Comparison of ENCODE assay signal across 11 cellular contexts in the genomic region with DNA sequence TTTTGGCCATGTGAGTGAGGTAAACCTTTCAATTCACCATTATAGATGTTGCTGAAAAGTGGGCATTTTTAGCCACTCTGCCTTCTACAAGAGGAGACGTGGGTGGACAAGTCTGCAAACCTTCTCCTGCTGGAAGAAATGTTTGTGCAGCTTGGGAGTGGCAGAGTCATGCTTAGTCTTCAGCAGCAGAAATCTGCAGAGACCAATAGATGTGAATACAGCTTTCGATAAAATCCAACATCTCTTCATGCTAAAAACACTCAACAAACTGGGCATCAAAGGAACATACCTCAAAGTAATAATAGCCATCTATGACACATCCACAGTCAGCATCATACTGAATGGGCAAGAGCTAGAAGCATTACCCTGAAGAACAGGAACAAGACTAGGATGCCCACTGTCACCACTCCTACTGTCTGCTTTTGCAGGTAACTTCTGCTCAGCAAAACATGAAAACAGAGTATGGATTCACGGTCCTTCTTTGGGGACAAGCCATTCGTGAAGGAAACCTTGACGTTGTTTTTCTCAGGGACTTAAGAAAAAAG.
DNase-seq lines count a peak whose midpoint lies in the region; ATAC-seq and FAIRE-seq lines count a peak whose summit lies in the region.
"Had no signal": no experiment of that assay in that cellular context is flagged by ENCODE, and none has a peak within 500 bp of the region (broad histone marks: within the 10 kb centered on the region; RNA-seq: fewer than 3 reads in every experiment).

No MANE protein-coding gene starts in this region.

- FAIRE-seq in RCC 7860 (lab: Jason Lieb, UNC): no peak

- peak overlapping the region in 7 of 9 donors; percentile 1 to 83 (median 65) for H3K27ac Mint-ChIP-seq in naive thymus-derived CD4-positive, alpha-beta T cell

- peaks cover 0 to 10% (median 3%) of the 10 kb centered on the region in 5 donors for H3K36me3 Mint-ChIP-seq in naive thymus-derived CD4-positive, alpha-beta T cell

- in situ Hi-C loops in HAP-1 (cut with MboI; ENCODE audit: low sequenced_read_pairs): no loop called here

- H3K36me3 ChIP-seq in naive thymus-derived CD4-positive, alpha-beta T cell (ENCODE audit: control insufficient read depth in 2 of 3, insufficient read depth in 3 of 3, low read length in 3 of 3): no peaks in the 10 kb centered on the region
- H3K36me3 ChIP-seq in HAP-1 (replicated peaks): no peaks in the 10 kb centered on the region
- H3K36me3 ChIP-seq: ascending aorta had no signal

- H3K4me3 Mint-ChIP-seq in naive thymus-derived CD4-positive, alpha-beta T cell: peak overlapping the region in 7 of 10 donors; percentile 5 to 56 (median 37)

- ATAC-seq in GM18861 (IDR thresholded peaks at IDR 0.05; ENCODE audit: unreplicated experiment) (peak; percentile 15), GM21528 (IDR thresholded peaks at IDR 0.05; ENCODE audit: low FRiP score, unreplicated experiment) (peak; percentile 27), HG03521 (IDR thresholded peaks at IDR 0.05; ENCODE audit: unreplicated experiment) (peak; percentile 10)
- ATAC-seq in naive thymus-derived CD4-positive, alpha-beta T cell: no peak

- DNase-seq in naive thymus-derived CD4-positive, alpha-beta T cell: no peak
- DNase-seq in medulla oblongata (ENCODE audit: extremely low spot score): no peak
- DNase-seq in Ammon's horn (ENCODE audit: low spot score): no peak
- no peak for DNase-seq in RCC 7860 (ENCODE audit: low spot score)
- DNase-seq in HAP-1 (ENCODE audit: low spot score in 2 of 2): no peak
- DNase-seq: H7, NCI-H1417 treated with DMSO at 0.1 percent for 48 hours had no signal

- no peak overlapping the region for H3K4me3 ChIP-seq in naive thymus-derived CD4-positive, alpha-beta T cell (ENCODE audit: low read length)
- no peak overlapping the region for H3K4me3 ChIP-seq in HAP-1
- H3K4me3 ChIP-seq: ascending aorta had no signal

- H3K9me3 ChIP-seq in naive thymus-derived CD4-positive, alpha-beta T cell (ENCODE audit: control insufficient read depth in 2 of 3, low read length in 3 of 3): no peaks in the 10 kb centered on the region
- no peaks in the 10 kb centered on the region for H3K9me3 ChIP-seq in HAP-1
- H3K9me3 ChIP-seq: ascending aorta had no signal

- CTCF ChIA-PET in naive thymus-derived CD4-positive, alpha-beta T cell (lab: Charles Lee): interaction anchor here (1.1 kb wide), 1 partner anchor 11 kb away, joined by 3 read pairs; no protein-coding TSS in a partner anchor

- intact Hi-C loops in naive thymus-derived CD4-positive, alpha-beta T cell (cut with micrococcal nuclease): loop anchor here (1.0 kb wide), 2 partner anchors 20 to 43 kb away; no protein-coding TSS in a partner anchor

- POLR2A ChIA-PET in naive thymus-derived CD4-positive, alpha-beta T cell (lab: Charles Lee): interaction anchor here (1.6 kb wide), 1 partner anchor 20 kb away, joined by 9 read pairs; no protein-coding TSS in a partner anchor

- peaks cover 15 to 35% (median 19%) of the 10 kb centered on the region in 7 donors for H3K4me1 Mint-ChIP-seq in naive thymus-derived CD4-positive, alpha-beta T cell

- no peak overlapping the region for H3K27ac ChIP-seq in naive thymus-derived CD4-positive, alpha-beta T cell (ENCODE audit: low read depth, low read length)

- peaks cover 0 to 4% of the 10 kb centered on the region in 2 donors for H3K27me3 ChIP-seq in naive thymus-derived CD4-positive, alpha-beta T cell (ENCODE audit: control insufficient read depth in 2 of 2, insufficient read depth in 2 of 2, low read length in 2 of 2)
- no peaks in the 10 kb centered on the region for H3K27me3 ChIP-seq in HAP-1 (ENCODE audit: low read depth)
- H3K27me3 ChIP-seq: ascending aorta had no signal

- H3K4me1 ChIP-seq in naive thymus-derived CD4-positive, alpha-beta T cell (ENCODE audit: control insufficient read depth in 2 of 2, insufficient read depth in 2 of 2, low read length in 2 of 2): peaks cover 18 to 23% of the 10 kb centered on the region in 2 donors
- H3K4me1 ChIP-seq in HAP-1: no peaks in the 10 kb centered on the region

- H3K27me3 Mint-ChIP-seq in naive thymus-derived CD4-positive, alpha-beta T cell: peaks cover 17 to 36% (median 25%) of the 10 kb centered on the region in 5 donors

- no peaks in the 10 kb centered on the region for H3K9me3 Mint-ChIP-seq in naive thymus-derived CD4-positive, alpha-beta T cell
